In the genomic region with DNA sequence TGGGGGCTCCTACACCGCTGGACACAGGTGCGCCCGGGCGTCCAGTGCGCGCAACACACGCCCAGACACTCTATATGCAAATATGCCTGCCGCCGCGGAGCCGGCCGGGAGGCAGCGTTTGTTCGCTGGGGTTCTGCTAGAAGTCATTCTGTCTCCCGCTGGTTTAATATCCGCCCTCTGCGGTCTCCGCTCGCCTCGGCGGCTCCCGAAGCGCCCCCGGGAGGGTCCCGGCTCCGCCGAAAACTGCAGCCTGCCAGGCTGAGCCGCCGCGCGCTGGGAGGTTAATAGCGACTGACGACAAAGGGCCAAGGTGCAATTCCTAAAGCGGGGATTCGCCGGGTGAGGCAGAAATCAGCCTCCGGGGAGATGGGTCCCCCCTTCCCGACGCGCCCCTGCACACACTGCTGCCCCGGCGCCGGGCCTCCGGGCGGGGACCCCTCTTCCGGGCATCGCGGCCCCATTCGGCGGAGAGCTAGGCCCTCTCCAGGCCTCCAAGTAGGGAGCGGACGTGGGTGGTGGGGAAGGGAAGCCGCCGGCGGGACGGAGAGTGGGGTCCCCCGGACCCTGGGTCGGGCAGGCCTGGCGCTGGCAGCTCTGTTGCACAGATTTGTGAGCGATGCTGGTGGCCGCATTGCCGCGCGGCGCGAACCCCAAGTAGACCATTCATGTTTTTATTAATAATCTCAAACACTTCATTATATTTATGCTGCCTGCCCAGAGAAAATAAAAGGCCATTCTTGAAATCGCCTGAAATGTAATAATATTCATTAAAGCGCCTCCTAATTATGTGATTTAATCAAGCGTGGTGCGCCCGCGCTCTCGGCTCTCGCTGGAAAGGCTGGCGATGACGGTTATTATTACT, we compare ENCODE assay signal across 8 cellular contexts. TPM values are rescaled to one million over a fixed set of nuclear protein-coding genes. Genes with fewer than 3 reads are reported as not detected.
A peak's percentile ranks its signal among the peaks of the same experiment; 100 is the strongest.
DNase-seq lines count a peak whose midpoint lies in the region; ATAC-seq, FAIRE-seq and TF ChIP-seq lines count a peak whose summit lies in the region.

No MANE protein-coding gene starts in this region.

- FAIRE-seq in D721Med (lab: Jason Lieb, UNC): no peak

- no peaks in the 10 kb centered on the region for H3K36me3 Mint-ChIP-seq in T-cell

- no peak overlapping the region for H3K27ac Mint-ChIP-seq in T-cell

- CTCF ChIA-PET in T-cell (lab: Charles Lee) (no interaction called here), RWPE1 (lab: Yijun Ruan, JAX) (no interaction called here)

- DNase-seq in GM13977 (ENCODE audit: low spot score): peak; percentile 81
- DNase-seq in T-cell: peak in 20 of 34 experiments; percentile 4 to 37 (median 17)
- DNase-seq in left colon: no peak
- no peak for DNase-seq in EL
- DNase-seq in RWPE1 (ENCODE audit: low spot score): no peak
- no peak for DNase-seq in HT-29 (ENCODE audit: low spot score)
- no peak for DNase-seq in D721Med (ENCODE audit: insufficient read length, low spot score)

- ATAC-seq in HG02642 (IDR thresholded peaks at IDR 0.05; ENCODE audit: poor library complexity, unreplicated experiment) (peak; percentile 43), T-cell (replicated peaks in 1 of 4) (peak in 3 of 4 experiments; percentile 33 to 47 (median 42)), left colon (peak; percentile 45)

- intact Hi-C loops in left colon (cut with DNase I, micrococcal nuclease): loop anchor here in 1 of 2 donors (10.0 kb wide), 1 partner anchor 208 kb away; no protein-coding TSS in a partner anchor

- H3K4me1 Mint-ChIP-seq in T-cell: peaks cover 9 to 26% (median 24%) of the 10 kb centered on the region in 3 donors

- no peak overlapping the region for H3K27ac ChIP-seq in RWPE1

- TF ChIP-seq CTCF in GM13977 (IDR thresholded peaks at IDR 0.05; ENCODE audit: extremely low read depth, insufficient read depth, missing control alignments): no peak
- TF ChIP-seq CTCF in RWPE1 (conservative IDR thresholded peaks at IDR 0.05; ENCODE audit: low read depth): no peak
- TF ChIP-seq CTCF in D721Med (IDR thresholded peaks at IDR 0.05; ENCODE audit: insufficient read depth, missing control alignments): no peak

- peak overlapping the region; percentile 4 to 35 (median 34) for H3K4me3 Mint-ChIP-seq in T-cell

- peaks cover 60 to 84% of the 10 kb centered on the region in 2 donors for H3K27me3 Mint-ChIP-seq in T-cell

- no peaks in the 10 kb centered on the region for H3K9me3 Mint-ChIP-seq in T-cell

- in situ Hi-C loops in GM13977 (cut with MboI; ENCODE audit: low pct_unique_long_range_greater_than_20kb, low sequenced_read_pairs, unreplicated experiment): loop anchor here (25.0 kb wide), 1 partner anchor 1545 kb away; the partner anchor contains the start of gene MNX1

- POLR2A ChIA-PET in T-cell (lab: Charles Lee) (no interaction called here), RWPE1 (lab: Yijun Ruan, JAX; ENCODE audit: low non-redundant PET) (no interaction called here)

RNA-seq across cellular contexts. Expression of gene EN2, which starts 9.1 kb away (rescaled TPM):
- total RNA-seq in T-cell (not detected), left colon (not detected)
- total RNA-seq in HT-29 (2014; rRNA removed; shearing (Covaris generic)): not detected in 2 replicates

Comparison
In these comparisons a context has a peak if more than half of its experiments do, and no peak if none do; other contexts are left out.
1. DNase-seq: peak in GM13977 (single experiment) and T-cell (20 of 34); none in left colon (0 of 2), EL (single experiment), RWPE1 (single experiment), HT-29 (single experiment) and D721Med (single experiment).
2. Peak in every context shown above with its lines, with median percentiles within 50 percentile points of each other: ATAC-seq.